1 cellular context compared by ENCODE assay signal in the genomic region with DNA sequence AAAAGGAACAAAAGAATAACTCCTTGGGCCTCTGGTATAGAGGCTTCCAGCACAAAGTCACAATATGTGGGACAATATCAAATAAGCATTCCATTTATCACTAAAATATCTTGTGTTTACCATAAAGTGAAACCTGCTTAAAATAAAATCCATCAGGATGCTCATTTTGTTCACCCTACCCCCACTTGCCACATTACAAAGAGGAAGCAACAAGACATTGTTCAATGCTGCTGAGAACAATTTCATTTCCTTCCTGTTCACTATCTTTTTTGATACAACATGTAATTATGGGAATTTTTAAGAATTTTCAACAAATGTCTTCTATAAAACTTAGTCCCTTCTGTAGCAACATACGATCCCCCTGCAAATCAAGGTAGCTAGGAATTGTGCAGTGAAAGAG.
TF ChIP-seq lines count a peak whose summit lies in the region.

No MANE protein-coding gene starts in this region.

TF ChIP-seq in HepG2, 621 proteins besides CTCF, POLR2A, EP300 and RAD21:
- TF ChIP-seq MIER2 (CRISPR knock-in tag; IDR thresholded peaks at IDR 0.05): no peak
- no peak for TF ChIP-seq ZNF430 (CRISPR knock-in tag; IDR thresholded peaks at IDR 0.05)
- TF ChIP-seq FOXJ3 (CRISPR knock-in tag; IDR thresholded peaks at IDR 0.05; ENCODE audit: borderline replicate concordance): no peak
- no peak for TF ChIP-seq FIP1L1 (IDR thresholded peaks at IDR 0.05; ENCODE audit: borderline replicate concordance, insufficient read depth, low read depth, low read length)
- TF ChIP-seq, protein P1, sequence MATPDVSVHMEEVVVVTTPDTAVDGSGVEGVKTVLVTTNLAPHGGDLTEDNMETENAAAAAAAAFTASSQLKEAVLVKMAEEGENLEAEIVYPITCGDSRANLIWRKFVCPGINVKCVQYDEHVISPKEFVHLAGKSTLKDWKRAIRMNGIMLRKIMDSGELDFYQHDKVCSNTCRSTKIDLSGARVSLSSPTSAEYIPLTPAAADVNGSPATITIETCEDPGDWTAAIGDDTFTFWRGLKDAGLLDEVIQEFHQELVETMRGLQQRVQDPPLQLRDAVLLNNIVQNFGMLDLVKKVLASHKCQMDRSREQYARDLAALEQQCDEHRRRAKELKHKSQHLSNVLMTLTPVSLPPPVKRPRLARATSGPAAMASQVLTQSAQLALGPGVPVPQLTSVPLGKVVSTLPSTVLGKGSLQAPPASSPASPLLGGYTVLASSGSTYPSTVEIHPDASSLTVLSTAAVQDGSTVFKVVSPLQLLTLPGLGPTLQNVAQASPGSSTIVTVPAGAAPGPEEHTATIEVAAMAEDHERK (CRISPR knock-in tag; IDR thresholded peaks at IDR 0.05; ENCODE audit: low read depth): no peak
- TF ChIP-seq, protein P2, sequence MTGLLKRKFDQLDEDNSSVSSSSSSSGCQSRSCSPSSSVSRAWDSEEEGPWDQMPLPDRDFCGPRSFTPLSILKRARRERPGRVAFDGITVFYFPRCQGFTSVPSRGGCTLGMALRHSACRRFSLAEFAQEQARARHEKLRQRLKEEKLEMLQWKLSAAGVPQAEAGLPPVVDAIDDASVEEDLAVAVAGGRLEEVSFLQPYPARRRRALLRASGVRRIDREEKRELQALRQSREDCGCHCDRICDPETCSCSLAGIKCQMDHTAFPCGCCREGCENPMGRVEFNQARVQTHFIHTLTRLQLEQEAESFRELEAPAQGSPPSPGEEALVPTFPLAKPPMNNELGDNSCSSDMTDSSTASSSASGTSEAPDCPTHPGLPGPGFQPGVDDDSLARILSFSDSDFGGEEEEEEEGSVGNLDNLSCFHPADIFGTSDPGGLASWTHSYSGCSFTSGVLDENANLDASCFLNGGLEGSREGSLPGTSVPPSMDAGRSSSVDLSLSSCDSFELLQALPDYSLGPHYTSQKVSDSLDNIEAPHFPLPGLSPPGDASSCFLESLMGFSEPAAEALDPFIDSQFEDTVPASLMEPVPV (CRISPR knock-in tag; IDR thresholded peaks at IDR 0.05): no peak
- no peak for TF ChIP-seq ZKSCAN8 (CRISPR knock-in tag; IDR thresholded peaks at IDR 0.05; ENCODE audit: borderline replicate concordance)
- TF ChIP-seq, protein P3, sequence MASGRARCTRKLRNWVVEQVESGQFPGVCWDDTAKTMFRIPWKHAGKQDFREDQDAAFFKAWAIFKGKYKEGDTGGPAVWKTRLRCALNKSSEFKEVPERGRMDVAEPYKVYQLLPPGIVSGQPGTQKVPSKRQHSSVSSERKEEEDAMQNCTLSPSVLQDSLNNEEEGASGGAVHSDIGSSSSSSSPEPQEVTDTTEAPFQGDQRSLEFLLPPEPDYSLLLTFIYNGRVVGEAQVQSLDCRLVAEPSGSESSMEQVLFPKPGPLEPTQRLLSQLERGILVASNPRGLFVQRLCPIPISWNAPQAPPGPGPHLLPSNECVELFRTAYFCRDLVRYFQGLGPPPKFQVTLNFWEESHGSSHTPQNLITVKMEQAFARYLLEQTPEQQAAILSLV (CRISPR knock-in tag; IDR thresholded peaks at IDR 0.05; ENCODE audit: borderline replicate concordance): no peak
- no peak for TF ChIP-seq SRSF4 (IDR thresholded peaks at IDR 0.05; ENCODE audit: low read depth, low read length, poor library complexity, severe bottlenecking)
- no peak for TF ChIP-seq ZFYVE20 (CRISPR knock-in tag; IDR thresholded peaks at IDR 0.05; ENCODE audit: borderline replicate concordance, low read depth)
- TF ChIP-seq CHCHD3 (CRISPR knock-in tag; IDR thresholded peaks at IDR 0.05): no peak
- no peak for TF ChIP-seq KDM5B (CRISPR knock-in tag; IDR thresholded peaks at IDR 0.05; ENCODE audit: borderline replicate concordance)
- no peak for TF ChIP-seq NR1H2 (CRISPR knock-in tag; IDR thresholded peaks at IDR 0.05; ENCODE audit: borderline replicate concordance, low read depth)
- TF ChIP-seq ZNF768 (CRISPR knock-in tag; IDR thresholded peaks at IDR 0.05): no peak
- no peak for TF ChIP-seq ZNF441 (CRISPR knock-in tag; IDR thresholded peaks at IDR 0.05; ENCODE audit: borderline replicate concordance)
